11 cellular contexts compared by ENCODE assay signal in genomic region chr11:128468106-128468505, GRCh38.
A peak's percentile ranks its signal among the peaks of the same experiment; 100 is the strongest.
DNase-seq lines count a peak whose midpoint lies in the region; ATAC-seq, FAIRE-seq and TF ChIP-seq lines count a peak whose summit lies in the region.
"Had no signal": no experiment of that assay in that cellular context is flagged by ENCODE, and none has a peak within 500 bp of the region (broad histone marks: within the 10 kb centered on the region; RNA-seq: fewer than 3 reads in every experiment).

No MANE protein-coding gene starts in this region.

- BruUV-seq in OCI-LY7 (replicated peaks; lab: Mats Ljungman, UMichigan) = no TSS peak

- H3K27me3 ChIP-seq in CD8-positive, alpha-beta memory T cell (ENCODE audit: insufficient read depth, low read length, poor library complexity, severe bottlenecking) = no peaks in the 10 kb centered on the region
- no peaks in the 10 kb centered on the region for H3K27me3 ChIP-seq in psoas muscle (ENCODE audit: insufficient read depth in 3 of 3, low read length in 2 of 3)
- H3K27me3 ChIP-seq: adrenal gland had no signal

- no peak overlapping the region for H2AFZ ChIP-seq in OCI-LY7 (ENCODE audit: low read length)

- H3K79me2 ChIP-seq in OCI-LY7 (ENCODE audit: insufficient read depth, low read depth, low read length) = peaks cover 85% of the 10 kb centered on the region

- H3K4me3 ChIP-seq in CD8-positive, alpha-beta memory T cell (ENCODE audit: low read length) = peak overlapping the region; percentile 41
- H3K4me3 ChIP-seq in OCI-LY7 (ENCODE audit: low read depth, low read length, poor library complexity, severe bottlenecking) (peak overlapping the region; percentile 30), coronary artery (peak overlapping the region; percentile 1), psoas muscle (no peak overlapping the region)
- H3K4me3 ChIP-seq: adrenal gland had no signal

- H3K4me1 ChIP-seq in CD8-positive, alpha-beta memory T cell (ENCODE audit: insufficient read depth, low read length) = peaks cover 99% of the 10 kb centered on the region
- H3K4me1 ChIP-seq in OCI-LY7 (ENCODE audit: insufficient read depth, low read length, poor library complexity, severe bottlenecking) (peaks cover 100% of the 10 kb centered on the region), psoas muscle (peaks cover 23% of the 10 kb centered on the region)

- no peak for ATAC-seq in psoas muscle

- no peaks in the 10 kb centered on the region for H3K9me3 ChIP-seq in CD8-positive, alpha-beta memory T cell (ENCODE audit: low read length)
- H3K9me3 ChIP-seq in OCI-LY7 (ENCODE audit: low read length) = no peaks in the 10 kb centered on the region
- no peaks in the 10 kb centered on the region for H3K9me3 ChIP-seq in psoas muscle
- H3K9me3 ChIP-seq: adrenal gland had no signal

- 70 to 86% (median 71%) methylated on average over 1 of the region's 1 CpG for WGBS in psoas muscle, 3 donors

- H3K4me2 ChIP-seq in OCI-LY7 (ENCODE audit: low read length) = peak overlapping the region; percentile 67

- CTCF ChIA-PET in CD8-positive, alpha-beta memory T cell (lab: Charles Lee) = interaction anchor here (0.7 to 2.5 kb wide), 8 partner anchors 10 to 164 kb away, joined by 3 to 11 read pairs (median 4); no protein-coding TSS in a partner anchor
- CTCF ChIA-PET in OCI-LY7 (lab: Charles Lee; ENCODE audit: unreplicated experiment) = interaction anchor here (0.8 to 0.9 kb wide), 2 partner anchors 82 to 162 kb away, joined by 4 read pairs; no protein-coding TSS in a partner anchor

- H3K27ac Mint-ChIP-seq in CD8-positive, alpha-beta memory T cell = peak overlapping the region; percentile 87 to 99 (median 96)
- H3K27ac Mint-ChIP-seq: progenitor cell of endocrine pancreas had no signal

- peaks cover 100% of the 10 kb centered on the region in 3 donors for H3K4me1 Mint-ChIP-seq in CD8-positive, alpha-beta memory T cell

- H3K9me2 ChIP-seq in OCI-LY7 (ENCODE audit: insufficient read depth, low read length) = no peaks in the 10 kb centered on the region

- peaks cover 66% of the 10 kb centered on the region for H3K36me3 ChIP-seq in CD8-positive, alpha-beta memory T cell (ENCODE audit: insufficient read depth, low read length)
- H3K36me3 ChIP-seq in OCI-LY7 (ENCODE audit: insufficient read depth, low read length) (peaks cover 91% of the 10 kb centered on the region), psoas muscle (ENCODE audit: insufficient read depth in 1 of 2, low read depth in 1 of 2) (peaks cover 3 to 19% of the 10 kb centered on the region in 2 donors)
- H3K36me3 ChIP-seq: adrenal gland had no signal

- no peaks in the 10 kb centered on the region for H3K9me3 Mint-ChIP-seq in CD8-positive, alpha-beta memory T cell

- H3K27me3 Mint-ChIP-seq in CD8-positive, alpha-beta memory T cell = no peaks in the 10 kb centered on the region

- no peaks in the 10 kb centered on the region for H4K20me1 ChIP-seq in OCI-LY7 (ENCODE audit: insufficient read depth, low read length)

- FAIRE-seq in RCC 7860 (lab: Jason Lieb, UNC) = no peak

- POLR2A ChIA-PET in CD8-positive, alpha-beta memory T cell (lab: Charles Lee) = interaction anchor here (1.0 to 1.6 kb wide), 3 partner anchors 35 to 53 kb away, joined by 3 to 7 read pairs (median 3); no protein-coding TSS in a partner anchor
- POLR2A ChIA-PET in OCI-LY7 (lab: Charles Lee) = interaction anchor here (0.6 to 3.4 kb wide), 27 partner anchors 8 to 995 kb away, joined by 3 to 37 read pairs (median 4); no protein-coding TSS in a partner anchor

- peaks cover 45 to 98% (median 65%) of the 10 kb centered on the region in 3 donors for H3K36me3 Mint-ChIP-seq in CD8-positive, alpha-beta memory T cell

- no peak for DNase-seq in CD8-positive, alpha-beta memory T cell
- no peak for DNase-seq in OCI-LY7 (ENCODE audit: low spot score)
- no peak for DNase-seq in coronary artery (ENCODE audit: low spot score)
- no peak for DNase-seq in psoas muscle
- no peak for DNase-seq in RKO (ENCODE audit: low spot score)
- no peak for DNase-seq in RCC 7860 (ENCODE audit: low spot score)
- DNase-seq in OCI-M1 (lab: John Stamatoyannopoulos, UW) = no peak
- DNase-seq in posterior vena cava (ENCODE audit: low spot score) = no peak
- DNase-seq: adrenal gland, Kasumi-1 had no signal

- intact Hi-C loops in OCI-LY7 (cut with micrococcal nuclease; ENCODE audit: unreplicated experiment) (no loop called here), psoas muscle (cut with DNase I) (loop anchor here in 1 of 2 donors (10.0 kb wide), 2 partner anchors 63 to 173 kb away; no protein-coding TSS in a partner anchor), posterior vena cava (cut with DNase I) (loop anchor here (10.0 kb wide), 2 partner anchors 47 to 173 kb away; no protein-coding TSS in a partner anchor)

- H3K27ac ChIP-seq in CD8-positive, alpha-beta memory T cell (ENCODE audit: low read depth, low read length) = peak overlapping the region; percentile 27
- peak overlapping the region; percentile 98 for H3K27ac ChIP-seq in OCI-LY7 (ENCODE audit: low read depth, low read length, poor library complexity, severe bottlenecking)
- peak overlapping the region; percentile 87 to 91 for H3K27ac ChIP-seq in coronary artery
- peak overlapping the region; percentile 51 for H3K27ac ChIP-seq in psoas muscle

- peak overlapping the region; percentile 62 to 90 (median 77) for H3K4me3 Mint-ChIP-seq in CD8-positive, alpha-beta memory T cell

- TF ChIP-seq CTCF in OCI-LY7 (conservative IDR thresholded peaks at IDR 0.05; ENCODE audit: low read length) (no peak), coronary artery (IDR thresholded peaks at IDR 0.05) (no peak), psoas muscle (IDR thresholded peaks at IDR 0.05) (no peak)

Comparison
In these comparisons a context has a peak if more than half of its experiments do, and no peak if none do; other contexts are left out.
1. H3K27ac ChIP-seq: peak in every context shown above with its lines; median percentile 98 in OCI-LY7; 89 in coronary artery; 51 in psoas muscle; 27 in CD8-positive, alpha-beta memory T cell.